In the genomic region with DNA sequence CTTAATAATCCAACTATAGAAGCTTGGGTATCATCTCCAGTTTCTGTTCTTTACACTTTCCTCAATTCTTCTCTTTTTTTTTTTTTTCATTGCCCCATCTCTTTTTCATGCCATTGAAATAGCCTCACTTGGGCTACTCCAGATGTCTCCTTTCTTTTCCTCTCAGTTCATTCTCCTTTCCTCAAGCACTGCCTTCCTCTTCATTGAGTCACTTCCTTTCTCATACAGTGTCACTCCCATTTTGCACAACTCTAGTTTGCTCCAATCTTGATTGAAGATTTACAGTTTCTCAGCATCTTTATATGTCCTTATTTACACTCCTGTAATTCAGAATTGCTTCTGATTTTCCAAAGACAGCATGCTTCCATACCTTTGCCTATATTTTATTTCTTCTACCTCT, we compare ENCODE assay signal across 18 cellular contexts.
DNase-seq lines count a peak whose midpoint lies in the region; ATAC-seq and TF ChIP-seq lines count a peak whose summit lies in the region.
"Had no signal": no experiment of that assay in that cellular context is flagged by ENCODE, and none has a peak within 500 bp of the region (broad histone marks: within the 10 kb centered on the region; RNA-seq: fewer than 3 reads in every experiment).

No MANE protein-coding gene starts in this region.

- H3K36me3 ChIP-seq in tibial artery: peaks cover 79 to 100% (median 85%) of the 10 kb centered on the region in 3 donors
- H3K36me3 ChIP-seq: uterus had no signal

- H3K27me3 Mint-ChIP-seq in T-helper 17 cell: no peaks in the 10 kb centered on the region
- H3K27me3 Mint-ChIP-seq: brain had no signal

- no peaks in the 10 kb centered on the region for H3K4me1 ChIP-seq in tibial artery
- H3K4me1 ChIP-seq: BE2C, parathyroid adenoma, uterus had no signal

- H3K27me3 ChIP-seq in tibial artery: no peaks in the 10 kb centered on the region
- H3K27me3 ChIP-seq: BE2C, MG63, uterus had no signal

- H3K9me3 ChIP-seq in T-helper 17 cell (ENCODE audit: control insufficient read depth, low read length, poor library complexity, severe bottlenecking): no peaks in the 10 kb centered on the region
- no peaks in the 10 kb centered on the region for H3K9me3 ChIP-seq in tibial artery
- H3K9me3 ChIP-seq: BE2C, MG63, uterus had no signal

- no peak overlapping the region for H3K4me3 Mint-ChIP-seq in T-helper 17 cell
- H3K4me3 Mint-ChIP-seq: brain, mesothelial cell of epicardium had no signal

- H3K27ac ChIP-seq in substantia nigra (ENCODE audit: low read depth, low read length, poor library complexity, severe bottlenecking) (no peak overlapping the region), tibial artery (no peak overlapping the region)
- H3K27ac ChIP-seq: parathyroid adenoma, uterus had no signal

- peaks cover 5% of the 10 kb centered on the region for H3K4me1 Mint-ChIP-seq in T-helper 17 cell
- H3K4me1 Mint-ChIP-seq: brain, mesothelial cell of epicardium had no signal

- H3K4me3 ChIP-seq in fibroblast of pulmonary artery (replicated peaks; ENCODE audit: low read depth, low read length) (no peak overlapping the region), tibial artery (no peak overlapping the region)
- H3K4me3 ChIP-seq: MG63, uterus had no signal

- TF ChIP-seq CTCF in fibroblast of pulmonary artery (IDR thresholded peaks at IDR 0.05; ENCODE audit: low read length, missing control alignments) (no peak), tibial artery (IDR thresholded peaks at IDR 0.05) (no peak)

- peaks cover 14% of the 10 kb centered on the region for H3K36me3 Mint-ChIP-seq in T-helper 17 cell (ENCODE audit: low read depth)

- DNase-seq in A172 (ENCODE audit: low spot score) (peak; percentile 48), GM04504 (ENCODE audit: low read depth) (peak; percentile 81), T-helper 17 cell (no peak), fibroblast of pulmonary artery (ENCODE audit: low read depth) (peak; percentile 92), NCI-H524 (lab: John Stamatoyannopoulos, UW) (no peak), substantia nigra (lab: John Stamatoyannopoulos, UW) (no peak), tibial artery (no peak)
- DNase-seq in activated T-cell treated with anti-CD3 and anti-CD28 coated beads, Interleukin-2, amount 50 U/mL, for 48 hours: no peak
- DNase-seq: BE2C; H7; MG63; NCI-H2171; stimulated activated CD4-positive, alpha-beta T cell treated with anti-CD3 and anti-CD28 coated beads, Interleukin-1b, Interleukin-23, amount 100 ng/mL, for 48 hours; uterus had no signal

- peak overlapping the region; percentile 69 for H3K27ac Mint-ChIP-seq in T-helper 17 cell
- H3K27ac Mint-ChIP-seq: brain, mesothelial cell of epicardium had no signal

- no peak for ATAC-seq in T-helper 17 cell
- ATAC-seq: activated CD4-positive, CD25-positive, alpha-beta regulatory T cell treated with anti-CD3 and anti-CD28 coated beads, Interleukin-2, amount 50 U/mL, for 24 hours had no signal

- intact Hi-C loops in tibial artery (cut with DNase I; ENCODE audit: low total_unique reads): no loop called here

Comparison
In these comparisons a context has a peak if more than half of its experiments do, and no peak if none do; other contexts are left out.
1. DNase-seq: peak in A172 (single experiment), GM04504 (single experiment) and fibroblast of pulmonary artery (single experiment); none in T-helper 17 cell (0 of 3), NCI-H524 (0 of 2), substantia nigra (0 of 49), tibial artery (0 of 2) and activated T-cell treated with anti-CD3 and anti-CD28 coated beads, Interleukin-2, amount 50 U/mL, for 48 hours (0 of 2).